In the genomic region with DNA sequence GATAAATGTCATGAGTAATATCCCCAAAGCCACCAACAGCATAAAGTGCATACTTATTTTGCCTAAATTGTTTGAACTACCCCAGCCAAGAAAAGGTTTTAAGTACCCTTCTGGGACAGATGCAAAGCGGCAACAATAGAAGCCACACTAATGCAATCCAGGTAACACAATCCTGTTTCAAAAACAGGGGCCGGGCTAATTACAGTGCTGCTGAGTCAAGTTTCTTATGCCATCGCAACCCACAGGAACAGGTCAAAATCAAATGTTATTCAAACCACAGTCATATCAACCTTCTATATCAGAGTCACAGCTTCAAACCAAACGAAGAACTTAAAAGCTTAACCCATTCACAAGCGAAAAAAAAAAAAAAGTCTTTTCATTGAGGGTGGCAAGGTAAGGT, we compare ENCODE assay signal across 14 cellular contexts. TPM values are rescaled to one million over a fixed set of nuclear protein-coding genes. Genes with fewer than 3 reads are reported as not detected.
DNase-seq lines count a peak whose midpoint lies in the region; ATAC-seq and TF ChIP-seq lines count a peak whose summit lies in the region.
"Had no signal": no experiment of that assay in that cellular context is flagged by ENCODE, and none has a peak within 500 bp of the region (broad histone marks: within the 10 kb centered on the region; RNA-seq: fewer than 3 reads in every experiment).

No MANE protein-coding gene starts in this region.

- H3K27me3 Mint-ChIP-seq in activated T-helper 17 cell treated with anti-CD3 and anti-CD28 coated beads, Interleukin-2, amount 50 U/mL, for 72 hours: peaks cover 36% of the 10 kb centered on the region
- peaks cover 7% of the 10 kb centered on the region for H3K27me3 Mint-ChIP-seq in HFFc6 (ENCODE audit: insufficient read depth)

- intact Hi-C loops in left ventricle myocardium inferior (cut with micrococcal nuclease) (no loop called here), left ventricle myocardium superior (cut with micrococcal nuclease) (no loop called here)

- peaks cover 31% of the 10 kb centered on the region for H3K4me1 ChIP-seq in left ventricle myocardium inferior

- H3K27ac Mint-ChIP-seq in activated T-helper 17 cell treated with anti-CD3 and anti-CD28 coated beads, Interleukin-2, amount 50 U/mL, for 72 hours: no peak overlapping the region
- no peak overlapping the region for H3K27ac Mint-ChIP-seq in HFFc6

- no peak overlapping the region for H3K4me3 Mint-ChIP-seq in activated T-helper 17 cell treated with anti-CD3 and anti-CD28 coated beads, Interleukin-2, amount 50 U/mL, for 72 hours
- no peak overlapping the region for H3K4me3 Mint-ChIP-seq in HFFc6

- H3K27ac ChIP-seq in left ventricle myocardium inferior (replicated peaks): peak overlapping the region; percentile 5

- TF ChIP-seq CTCF in left ventricle myocardium inferior (IDR thresholded peaks at IDR 0.05; ENCODE audit: borderline replicate concordance) (no peak), HFFc6 (IDR thresholded peaks at IDR 0.05) (no peak)

- H3K9me3 ChIP-seq in left ventricle myocardium inferior (replicated peaks): no peaks in the 10 kb centered on the region

- H3K4me1 Mint-ChIP-seq in activated T-helper 17 cell treated with anti-CD3 and anti-CD28 coated beads, Interleukin-2, amount 50 U/mL, for 72 hours: no peaks in the 10 kb centered on the region
- H3K4me1 Mint-ChIP-seq in HFFc6 (ENCODE audit: low read depth): no peaks in the 10 kb centered on the region

- H3K9me3 Mint-ChIP-seq in activated T-helper 17 cell treated with anti-CD3 and anti-CD28 coated beads, Interleukin-2, amount 50 U/mL, for 72 hours: no peaks in the 10 kb centered on the region
- no peaks in the 10 kb centered on the region for H3K9me3 Mint-ChIP-seq in HFFc6

- no peak for DNase-seq in left ventricle myocardium inferior
- DNase-seq in left ventricle myocardium superior: no peak
- DNase-seq in NCI-H1930 (lab: John Stamatoyannopoulos, UW): peak; percentile 49 to 67
- no peak for DNase-seq in HFFc6
- no peak for DNase-seq in AG08395 (ENCODE audit: low spot score)
- no peak for DNase-seq in medulla oblongata (ENCODE audit: extremely low spot score)
- DNase-seq in GF-D8 (lab: John Stamatoyannopoulos, UW): no peak
- DNase-seq: activated CD4-positive, alpha-beta T cell treated with anti-CD3 and anti-CD28 coated beads, Interleukin-2, amount 50 U/mL, for 4 hours; amniotic stem cell; cerebellar nuclear complex; HCEC 1CT; NCI-H446 treated with DMSO at 0.1 percent for 48 hours had no signal

- H3K4me3 ChIP-seq in left ventricle myocardium inferior: no peak overlapping the region

- peaks cover 4% of the 10 kb centered on the region for H3K36me3 ChIP-seq in left ventricle myocardium inferior

- H3K27me3 ChIP-seq in left ventricle myocardium inferior (ENCODE audit: low read depth): no peaks in the 10 kb centered on the region

- H3K36me3 Mint-ChIP-seq in activated T-helper 17 cell treated with anti-CD3 and anti-CD28 coated beads, Interleukin-2, amount 50 U/mL, for 72 hours (ENCODE audit: low read depth): no peaks in the 10 kb centered on the region
- H3K36me3 Mint-ChIP-seq in HFFc6 (ENCODE audit: low read depth): no peaks in the 10 kb centered on the region

- ATAC-seq in left ventricle myocardium superior: no peak
- peak; percentile 24 for ATAC-seq in activated T-helper 17 cell treated with anti-CD3 and anti-CD28 coated beads, Interleukin-2, amount 50 U/mL, for 72 hours (replicated peaks)
- ATAC-seq: SK-N-SH treated with all-trans-retinoic acid at 6 μM for 48 hours had no signal

RNA-seq across cellular contexts. Expression of gene EBF1, which starts 28.3 kb away (rescaled TPM):
- total RNA-seq in left ventricle myocardium inferior (10.4 TPM), left ventricle myocardium superior (8.5 TPM)
- under 1 TPM in 1 of 2 donors, not detected in 1; 0.37 TPM for total RNA-seq in activated T-helper 17 cell treated with anti-CD3 and anti-CD28 coated beads, Interleukin-2, amount 50 U/mL, for 72 hours
- under 1 TPM in 4 of 6 experiments, not detected in 2; 0.16 to 0.41 (median 0.26) TPM for total RNA-seq in HFFc6 (2021; fragmentation: NEBNext Ultra II Directional; extraction: Animal tissue kit (Norgen Biotek cat#: 25700))

Comparison
In these comparisons a context has a peak if more than half of its experiments do, and no peak if none do; other contexts are left out.
1. DNase-seq: peak in NCI-H1930 (2 of 2); none in left ventricle myocardium inferior (single experiment), left ventricle myocardium superior (single experiment), HFFc6 (single experiment), AG08395 (single experiment), medulla oblongata (single experiment) and GF-D8 (single experiment).